In the genomic region with DNA sequence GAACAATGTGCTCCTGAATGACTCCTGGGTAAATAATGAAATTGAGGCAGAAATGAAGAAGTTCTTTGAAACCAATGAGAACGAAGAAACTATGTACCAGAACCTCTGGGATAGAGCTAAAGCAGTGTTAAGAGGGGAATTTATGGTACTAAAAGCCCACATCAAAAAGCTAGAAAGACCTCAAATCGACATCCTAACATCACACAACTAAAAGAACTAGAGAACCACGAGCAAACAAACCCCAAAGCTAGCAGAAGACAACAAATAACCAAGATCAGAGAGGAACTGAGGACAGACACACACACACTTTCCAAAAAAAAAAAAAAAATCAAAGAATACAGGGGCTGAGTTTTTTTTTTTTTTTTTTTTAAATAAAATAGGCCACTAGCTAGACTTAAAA, we compare ENCODE assay signal across 20 cellular contexts.
DNase-seq lines count a peak whose midpoint lies in the region; ATAC-seq and TF ChIP-seq lines count a peak whose summit lies in the region.
"Had no signal": no experiment of that assay in that cellular context is flagged by ENCODE, and none has a peak within 500 bp of the region (broad histone marks: within the 10 kb centered on the region; RNA-seq: fewer than 3 reads in every experiment).

No MANE protein-coding gene starts in this region.

- no peak overlapping the region for H2BK120ac ChIP-seq in mesendoderm (ENCODE audit: low read depth, low read length)

- H3K9ac ChIP-seq in mesendoderm (ENCODE audit: low read length): no peak overlapping the region
- H3K9ac ChIP-seq: KMS-11 had no signal

- no peak overlapping the region for H3K4me2 ChIP-seq in mesendoderm (ENCODE audit: low read length)
- H3K4me2 ChIP-seq: KMS-11 had no signal

- no peaks in the 10 kb centered on the region for H3K9me3 Mint-ChIP-seq in activated CD8-positive, alpha-beta T cell treated with anti-CD3 and anti-CD28 coated beads, Interleukin-2, amount 10 ng/mL, durations not matched to agents 7 days and 5 days (ENCODE audit: insufficient read depth)
- H3K9me3 Mint-ChIP-seq in activated CD8-positive, alpha-beta T cell treated with anti-CD3 and anti-CD28 coated beads for 36 hours: peaks cover 13% of the 10 kb centered on the region
- H3K9me3 Mint-ChIP-seq in CD4-positive, alpha-beta T cell: peaks cover 3% of the 10 kb centered on the region
- peaks cover 0 to 27% (median 10%) of the 10 kb centered on the region in 11 donors for H3K9me3 Mint-ChIP-seq in naive thymus-derived CD4-positive, alpha-beta T cell

- no peaks in the 10 kb centered on the region for H3K27me3 ChIP-seq in CD4-positive, alpha-beta T cell (ENCODE audit: control insufficient read depth, insufficient read depth, low read length)
- H3K27me3 ChIP-seq in naive thymus-derived CD4-positive, alpha-beta T cell (ENCODE audit: control insufficient read depth in 2 of 2, insufficient read depth in 2 of 2, low read length in 2 of 2): no peaks in the 10 kb centered on the region
- H3K27me3 ChIP-seq in mesendoderm (ENCODE audit: insufficient read depth, low read length, poor library complexity): no peaks in the 10 kb centered on the region

- no peak overlapping the region for H3K18ac ChIP-seq in mesendoderm (ENCODE audit: low read length)

- peaks cover 2% of the 10 kb centered on the region for H3K27me3 Mint-ChIP-seq in activated CD8-positive, alpha-beta T cell treated with anti-CD3 and anti-CD28 coated beads, Interleukin-2, amount 10 ng/mL, durations not matched to agents 7 days and 5 days (ENCODE audit: low read depth)
- no peaks in the 10 kb centered on the region for H3K27me3 Mint-ChIP-seq in activated CD8-positive, alpha-beta T cell treated with anti-CD3 and anti-CD28 coated beads for 36 hours
- H3K27me3 Mint-ChIP-seq in CD4-positive, alpha-beta T cell: no peaks in the 10 kb centered on the region
- peaks cover 0 to 10% (median 0%) of the 10 kb centered on the region in 5 donors for H3K27me3 Mint-ChIP-seq in naive thymus-derived CD4-positive, alpha-beta T cell
- H3K27me3 Mint-ChIP-seq: B cell had no signal

- peak; percentile 51 for ATAC-seq in activated CD8-positive, alpha-beta T cell treated with anti-CD3 and anti-CD28 coated beads, Interleukin-2, amount 10 ng/mL, durations not matched to agents 7 days and 5 days
- no peak for ATAC-seq in activated CD8-positive, alpha-beta T cell treated with anti-CD3 and anti-CD28 coated beads for 36 hours
- ATAC-seq in CD4-positive, alpha-beta T cell (ENCODE audit: poor library complexity): peak; percentile 51
- ATAC-seq in naive thymus-derived CD4-positive, alpha-beta T cell: peak; percentile 63
- ATAC-seq: Panc1, SK-N-SH treated with all-trans-retinoic acid at 6 μM for 48 hours had no signal

- no CpG with 5 or more reads among the region's 3 CpGs for WGBS in mesendoderm (ENCODE audit: extremely low coverage, insufficient coverage, low lambda C conversion rate)

- no peak overlapping the region for H3K4me3 Mint-ChIP-seq in activated CD8-positive, alpha-beta T cell treated with anti-CD3 and anti-CD28 coated beads, Interleukin-2, amount 10 ng/mL, durations not matched to agents 7 days and 5 days
- H3K4me3 Mint-ChIP-seq in activated CD8-positive, alpha-beta T cell treated with anti-CD3 and anti-CD28 coated beads for 36 hours: no peak overlapping the region
- H3K4me3 Mint-ChIP-seq in CD4-positive, alpha-beta T cell: no peak overlapping the region
- peak overlapping the region; percentile 0 to 53 (median 22) for H3K4me3 Mint-ChIP-seq in naive thymus-derived CD4-positive, alpha-beta T cell
- H3K4me3 Mint-ChIP-seq: B cell, CD14-positive monocyte had no signal

- POLR2A ChIA-PET in activated CD8-positive, alpha-beta T cell treated with anti-CD3 and anti-CD28 coated beads, Interleukin-2, amount 10 ng/mL, durations not matched to agents 7 days and 5 days (lab: Charles Lee): no interaction called here
- POLR2A ChIA-PET in activated CD8-positive, alpha-beta T cell treated with anti-CD3 and anti-CD28 coated beads for 36 hours (lab: Charles Lee): no interaction called here
- POLR2A ChIA-PET in CD4-positive, alpha-beta T cell (lab: Charles Lee): interaction anchor here (1.7 kb wide), 1 partner anchor 14 kb away, joined by 5 read pairs; no protein-coding TSS in a partner anchor
- POLR2A ChIA-PET in naive thymus-derived CD4-positive, alpha-beta T cell (lab: Charles Lee): no interaction called here

- no peaks in the 10 kb centered on the region for H3K79me1 ChIP-seq in mesendoderm (ENCODE audit: low read length)

- H3K4ac ChIP-seq in mesendoderm (ENCODE audit: low read depth, low read length): no peak overlapping the region

- H3K4me1 ChIP-seq in naive thymus-derived CD4-positive, alpha-beta T cell (ENCODE audit: control insufficient read depth in 2 of 2, insufficient read depth in 2 of 2, low read length in 2 of 2): peaks cover 0 to 10% of the 10 kb centered on the region in 2 donors
- H3K4me1 ChIP-seq in mesendoderm (ENCODE audit: control insufficient read depth, low read depth, low read length): no peaks in the 10 kb centered on the region

- no peak overlapping the region for H4K5ac ChIP-seq in mesendoderm (ENCODE audit: low read length)

- no peak overlapping the region for H3K27ac ChIP-seq in CD4-positive, alpha-beta T cell (ENCODE audit: low read depth, low read length)
- no peak overlapping the region for H3K27ac ChIP-seq in naive thymus-derived CD4-positive, alpha-beta T cell (ENCODE audit: low read depth, low read length)
- no peak overlapping the region for H3K27ac ChIP-seq in mesendoderm (ENCODE audit: low read depth, low read length)
- H3K27ac ChIP-seq: KMS-11 had no signal

- CTCF ChIA-PET in activated CD8-positive, alpha-beta T cell treated with anti-CD3 and anti-CD28 coated beads, Interleukin-2, amount 10 ng/mL, durations not matched to agents 7 days and 5 days (lab: Charles Lee): no interaction called here
- CTCF ChIA-PET in activated CD8-positive, alpha-beta T cell treated with anti-CD3 and anti-CD28 coated beads for 36 hours (lab: Charles Lee): interaction anchor here (1.3 kb wide), 1 partner anchor 9 kb away, joined by 3 read pairs; no protein-coding TSS in a partner anchor
- CTCF ChIA-PET in CD4-positive, alpha-beta T cell (lab: Charles Lee): interaction anchor here (1.0 to 1.5 kb wide), 2 partner anchors 13 to 790 kb away, joined by 3 to 4 read pairs; no protein-coding TSS in a partner anchor
- CTCF ChIA-PET in naive thymus-derived CD4-positive, alpha-beta T cell (lab: Charles Lee): interaction anchor here (0.6 to 1.2 kb wide), 4 partner anchors 15 to 60 kb away, joined by 3 to 4 read pairs (median 3); no protein-coding TSS in a partner anchor

- no peaks in the 10 kb centered on the region for H3K79me2 ChIP-seq in mesendoderm (ENCODE audit: control insufficient read depth, insufficient read depth, low read length)

- H4K8ac ChIP-seq in mesendoderm (ENCODE audit: low read depth, low read length): no peak overlapping the region

- H3K36me3 ChIP-seq in naive thymus-derived CD4-positive, alpha-beta T cell (ENCODE audit: control insufficient read depth in 2 of 3, insufficient read depth in 3 of 3, low read length in 3 of 3): no peaks in the 10 kb centered on the region
- no peaks in the 10 kb centered on the region for H3K36me3 ChIP-seq in mesendoderm (ENCODE audit: control insufficient read depth, insufficient read depth, low read length)

- no peak overlapping the region for H2BK15ac ChIP-seq in mesendoderm (replicated peaks; ENCODE audit: low read depth)

- no peak overlapping the region for H3K23ac ChIP-seq in mesendoderm (ENCODE audit: low read length)

- no peak overlapping the region for H3K27ac Mint-ChIP-seq in activated CD8-positive, alpha-beta T cell treated with anti-CD3 and anti-CD28 coated beads, Interleukin-2, amount 10 ng/mL, durations not matched to agents 7 days and 5 days
- H3K27ac Mint-ChIP-seq in activated CD8-positive, alpha-beta T cell treated with anti-CD3 and anti-CD28 coated beads for 36 hours: no peak overlapping the region
- H3K27ac Mint-ChIP-seq in CD4-positive, alpha-beta T cell: peak overlapping the region; percentile 1
- H3K27ac Mint-ChIP-seq in naive thymus-derived CD4-positive, alpha-beta T cell: peak overlapping the region in 7 of 9 donors; percentile 0 to 63 (median 17)
- H3K27ac Mint-ChIP-seq: B cell, CD14-positive monocyte had no signal

- no peak for DNase-seq in activated CD8-positive, alpha-beta T cell treated with anti-CD3 and anti-CD28 coated beads, Interleukin-2, amount 10 ng/mL, durations not matched to agents 7 days and 5 days
- no peak for DNase-seq in activated CD8-positive, alpha-beta T cell treated with anti-CD3 and anti-CD28 coated beads for 36 hours
- no peak for DNase-seq in CD4-positive, alpha-beta T cell
- peak; percentile 68 for DNase-seq in Jurkat, Clone E6-1 (ENCODE audit: low read depth, low spot score)
- peak in 6 of 9 donors; percentile 37 to 66 (median 48) for DNase-seq in naive thymus-derived CD4-positive, alpha-beta T cell
- DNase-seq in GM19240 (ENCODE audit: insufficient read length, low spot score) (no peak), mesendoderm (no peak)
- DNase-seq: NCI-H1092 treated with DMSO at 0.1 percent for 48 hours; NCI-H1436 treated with DMSO at 0.1 percent for 48 hours; NCI-H2029; NCI-H226; NCI-H524; NCI-H774; NK-92 treated with Interleukin-12 subunit alpha and Interleukin-12 subunit beta, amount 100 ng/mL, for 24 hours; SIG-M5 had no signal

- H3K56ac ChIP-seq in mesendoderm (ENCODE audit: low read length): no peak overlapping the region

- H2AK5ac ChIP-seq in mesendoderm (ENCODE audit: low read length): no peak overlapping the region

- peaks cover 2% of the 10 kb centered on the region for H3K36me3 Mint-ChIP-seq in activated CD8-positive, alpha-beta T cell treated with anti-CD3 and anti-CD28 coated beads, Interleukin-2, amount 10 ng/mL, durations not matched to agents 7 days and 5 days (ENCODE audit: low read depth)
- peaks cover 5% of the 10 kb centered on the region for H3K36me3 Mint-ChIP-seq in activated CD8-positive, alpha-beta T cell treated with anti-CD3 and anti-CD28 coated beads for 36 hours (ENCODE audit: low read depth)
- no peaks in the 10 kb centered on the region for H3K36me3 Mint-ChIP-seq in CD4-positive, alpha-beta T cell (ENCODE audit: low read depth)
- peaks cover 0 to 19% (median 14%) of the 10 kb centered on the region in 5 donors for H3K36me3 Mint-ChIP-seq in naive thymus-derived CD4-positive, alpha-beta T cell
- H3K36me3 Mint-ChIP-seq: CD14-positive monocyte had no signal

- H2BK5ac ChIP-seq in mesendoderm (ENCODE audit: low read length): no peak overlapping the region

- intact Hi-C loops in activated CD8-positive, alpha-beta T cell treated with anti-CD3 and anti-CD28 coated beads for 36 hours (cut with micrococcal nuclease): no loop called here
- intact Hi-C loops in CD4-positive, alpha-beta T cell (cut with DNase I, micrococcal nuclease): no loop called here
- intact Hi-C loops in naive thymus-derived CD4-positive, alpha-beta T cell (cut with micrococcal nuclease): no loop called here

- no peak for TF ChIP-seq CTCF in activated CD8-positive, alpha-beta T cell treated with anti-CD3 and anti-CD28 coated beads for 36 hours (IDR thresholded peaks at IDR 0.05)
- TF ChIP-seq CTCF in CD4-positive, alpha-beta T cell (IDR thresholded peaks at IDR 0.05): no peak

- no peak overlapping the region for H3K4me3 ChIP-seq in Jurkat, Clone E6-1 (ENCODE audit: low read length)
- H3K4me3 ChIP-seq in naive thymus-derived CD4-positive, alpha-beta T cell (ENCODE audit: low read length): no peak overlapping the region
- H3K4me3 ChIP-seq in mesendoderm (ENCODE audit: low read length): no peak overlapping the region

- peaks cover 21% of the 10 kb centered on the region for H3K4me1 Mint-ChIP-seq in activated CD8-positive, alpha-beta T cell treated with anti-CD3 and anti-CD28 coated beads, Interleukin-2, amount 10 ng/mL, durations not matched to agents 7 days and 5 days (ENCODE audit: low read depth)
- peaks cover 26% of the 10 kb centered on the region for H3K4me1 Mint-ChIP-seq in activated CD8-positive, alpha-beta T cell treated with anti-CD3 and anti-CD28 coated beads for 36 hours (ENCODE audit: low read depth)
- peaks cover 24% of the 10 kb centered on the region for H3K4me1 Mint-ChIP-seq in CD4-positive, alpha-beta T cell (ENCODE audit: low read depth)
- H3K4me1 Mint-ChIP-seq in naive thymus-derived CD4-positive, alpha-beta T cell: peaks cover 9 to 41% (median 30%) of the 10 kb centered on the region in 7 donors
- H3K4me1 Mint-ChIP-seq: B cell, CD14-positive monocyte had no signal

- H3K9me3 ChIP-seq in CD4-positive, alpha-beta T cell (ENCODE audit: control insufficient read depth, low read length): no peaks in the 10 kb centered on the region
- no peaks in the 10 kb centered on the region for H3K9me3 ChIP-seq in naive thymus-derived CD4-positive, alpha-beta T cell (ENCODE audit: control insufficient read depth in 2 of 3, low read length in 3 of 3)

Comparison
In these comparisons a context has a peak if more than half of its experiments do, and no peak if none do; other contexts are left out.
1. DNase-seq: peak in Jurkat, Clone E6-1 (single experiment) and naive thymus-derived CD4-positive, alpha-beta T cell (6 of 9); none in activated CD8-positive, alpha-beta T cell treated with anti-CD3 and anti-CD28 coated beads, Interleukin-2, amount 10 ng/mL, durations not matched to agents 7 days and 5 days (single experiment), activated CD8-positive, alpha-beta T cell treated with anti-CD3 and anti-CD28 coated beads for 36 hours (single experiment), CD4-positive, alpha-beta T cell (0 of 10), GM19240 (single experiment) and mesendoderm (single experiment).
2. H3K27ac Mint-ChIP-seq: peak in CD4-positive, alpha-beta T cell (single experiment) and naive thymus-derived CD4-positive, alpha-beta T cell (7 of 9); none in activated CD8-positive, alpha-beta T cell treated with anti-CD3 and anti-CD28 coated beads, Interleukin-2, amount 10 ng/mL, durations not matched to agents 7 days and 5 days (single experiment) and activated CD8-positive, alpha-beta T cell treated with anti-CD3 and anti-CD28 coated beads for 36 hours (single experiment).
3. H3K4me3 Mint-ChIP-seq: peak in naive thymus-derived CD4-positive, alpha-beta T cell (10 of 10); none in activated CD8-positive, alpha-beta T cell treated with anti-CD3 and anti-CD28 coated beads, Interleukin-2, amount 10 ng/mL, durations not matched to agents 7 days and 5 days (single experiment), activated CD8-positive, alpha-beta T cell treated with anti-CD3 and anti-CD28 coated beads for 36 hours (single experiment) and CD4-positive, alpha-beta T cell (single experiment).